ENCODE assay signal across 18 cellular contexts in genomic region chr7:140695381-140695780, GRCh38. TPM values are rescaled to one million over a fixed set of nuclear protein-coding genes. Genes with fewer than 3 reads are reported as not detected.
DNase-seq lines count a peak whose midpoint lies in the region; ATAC-seq, FAIRE-seq and TF ChIP-seq lines count a peak whose summit lies in the region.
"Had no signal": no experiment of that assay in that cellular context is flagged by ENCODE, and none has a peak within 500 bp of the region (broad histone marks: within the 10 kb centered on the region; RNA-seq: fewer than 3 reads in every experiment).

No MANE protein-coding gene starts in this region.

- H3K27me3 Mint-ChIP-seq in astrocyte (ENCODE audit: low read depth, unreplicated experiment) (no peaks in the 10 kb centered on the region), mesothelial cell of epicardium (ENCODE audit: low read depth) (no peaks in the 10 kb centered on the region)
- H3K27me3 Mint-ChIP-seq: activated B cell treated with CpG ODN at 0.5 μM for 24 hours had no signal

- no peak for FAIRE-seq in astrocyte (lab: Jason Lieb, UNC)

- no peak for ATAC-seq in activated naive CD4-positive, alpha-beta T cell treated with anti-CD3 and anti-CD28 coated beads, Interleukin-2, amount 50 U/mL, for 72 hours
- ATAC-seq in GM18907 (IDR thresholded peaks at IDR 0.05; ENCODE audit: unreplicated experiment) (no peak), GM21825 (IDR thresholded peaks at IDR 0.05; ENCODE audit: unreplicated experiment) (no peak), esophagus mucosa (no peak)
- ATAC-seq: left lung; stimulated activated naive CD8-positive, alpha-beta T cell treated with anti-CD3 and anti-CD28 coated beads, Interleukin-15, Interleukin-2, amounts not matched to agents 100 U/mL and 50 U/mL, for 24 hours had no signal

- H2AFZ ChIP-seq in astrocyte (ENCODE audit: low read depth, low read length): no peak overlapping the region

- H3K4me1 ChIP-seq in astrocyte (ENCODE audit: insufficient read depth, low read length) (peaks cover 8% of the 10 kb centered on the region), transverse colon (peaks cover 12 to 25% (median 18%) of the 10 kb centered on the region in 4 donors)

- intact Hi-C loops in transverse colon (cut with DNase I; ENCODE audit: low total_unique reads): no loop called here

- in situ Hi-C loops in transverse colon (cut with MboI; ENCODE audit: low pct_ligation_motif_present in 1 of 4, low pct_unique_long_range_greater_than_20kb in 1 of 4, low sequenced_read_pairs in 3 of 4): loop anchor here (25.0 kb wide), 1 partner anchor 317 kb away; the partner anchor contains the start of gene MRPS33 (in 4 of the 4)

- H3K4me1 Mint-ChIP-seq in astrocyte (ENCODE audit: low read depth, unreplicated experiment) (peaks cover 17% of the 10 kb centered on the region), mesothelial cell of epicardium (peaks cover 34% of the 10 kb centered on the region)

- no peak for TF ChIP-seq EP300 in transverse colon (IDR thresholded peaks at IDR 0.05; ENCODE audit: low read depth)

- no peak overlapping the region for H3K27ac ChIP-seq in astrocyte (ENCODE audit: low read depth, low read length)
- H3K27ac ChIP-seq in transverse colon: peak overlapping the region in 3 of 4 donors; percentile 91 to 93 (median 92)
- H3K27ac ChIP-seq: SK-N-MC had no signal

- 91 to 96% methylated on average over 7 to 11 of the region's 11 CpGs for WGBS in transverse colon (ENCODE audit: low coverage in 1 of 2), 2 donors

- H3K4me3 Mint-ChIP-seq in astrocyte (ENCODE audit: unreplicated experiment): peak overlapping the region; percentile 57
- H3K4me3 Mint-ChIP-seq in mesothelial cell of epicardium: no peak overlapping the region

- peaks cover 26% of the 10 kb centered on the region for H4K20me1 ChIP-seq in astrocyte (ENCODE audit: insufficient read depth, low read length)

- H3K9me3 Mint-ChIP-seq in activated naive CD4-positive, alpha-beta T cell treated with anti-CD3 and anti-CD28 coated beads, Interleukin-2, amount 50 U/mL, for 72 hours: no peaks in the 10 kb centered on the region
- peaks cover 2% of the 10 kb centered on the region for H3K9me3 Mint-ChIP-seq in astrocyte (ENCODE audit: unreplicated experiment)
- no peaks in the 10 kb centered on the region for H3K9me3 Mint-ChIP-seq in mesothelial cell of epicardium
- H3K9me3 Mint-ChIP-seq: activated B cell treated with CpG ODN at 0.5 μM for 24 hours, H9, neural crest cell had no signal

- H3K36me3 ChIP-seq in astrocyte (ENCODE audit: insufficient read depth, low read length) (no peaks in the 10 kb centered on the region), transverse colon (no peaks in the 10 kb centered on the region)
- H3K36me3 ChIP-seq: adrenal gland, colonic mucosa had no signal

- TF ChIP-seq CTCF in astrocyte (IDR thresholded peaks at IDR 0.05; ENCODE audit: insufficient read depth, low read depth, low read length) (no peak), mesothelial cell of epicardium (IDR thresholded peaks at IDR 0.05; ENCODE audit: unreplicated experiment) (no peak), transverse colon (IDR thresholded peaks at IDR 0.05) (no peak)

- H3K4me3 ChIP-seq in astrocyte (ENCODE audit: insufficient read depth, low read depth, low read length) (no peak overlapping the region), transverse colon (no peak overlapping the region)

- no peak overlapping the region for H3K9ac ChIP-seq in astrocyte (ENCODE audit: low read length)

- peaks cover 12 to 14% of the 10 kb centered on the region in 2 donors for H3K36me3 Mint-ChIP-seq in activated naive CD4-positive, alpha-beta T cell treated with anti-CD3 and anti-CD28 coated beads, Interleukin-2, amount 50 U/mL, for 72 hours
- H3K36me3 Mint-ChIP-seq in astrocyte (ENCODE audit: low read depth, unreplicated experiment) (peaks cover 7% of the 10 kb centered on the region), mesothelial cell of epicardium (peaks cover 10% of the 10 kb centered on the region)

- DNase-seq in activated naive CD4-positive, alpha-beta T cell treated with anti-CD3 and anti-CD28 coated beads, Interleukin-2, amount 50 U/mL, for 72 hours (ENCODE audit: low spot score in 2 of 2): no peak
- no peak for DNase-seq in activated naive CD4-positive, alpha-beta T cell treated with anti-CD3 and anti-CD28 coated beads, Interleukin-2, amount 50 U/mL, for 16 hours
- DNase-seq in astrocyte (ENCODE audit: low read depth) (no peak), mesothelial cell of epicardium (ENCODE audit: low spot score in 2 of 2, unreplicated experiment in 2 of 2) (no peak), transverse colon (no peak)
- DNase-seq: activated B cell treated with CpG ODN at 0.5 μM for 24 hours; activated T-cell treated with anti-CD3 and anti-CD28 coated beads for 4 hours; colonic mucosa; DMS79 treated with DMSO at 0.1 percent for 48 hours; H9; left lung; stimulated activated naive CD8-positive, alpha-beta T cell treated with anti-CD3 and anti-CD28 coated beads, Interleukin-15, Interleukin-2, amounts not matched to agents 100 U/mL and 50 U/mL, for 24 hours had no signal

- H3K27ac Mint-ChIP-seq in activated naive CD4-positive, alpha-beta T cell treated with anti-CD3 and anti-CD28 coated beads, Interleukin-2, amount 50 U/mL, for 72 hours: peak overlapping the region; percentile 97 to 98
- H3K27ac Mint-ChIP-seq in astrocyte (ENCODE audit: unreplicated experiment) (no peak overlapping the region), mesothelial cell of epicardium (peak overlapping the region; percentile 99)

- no peak for TF ChIP-seq POLR2A in transverse colon (IDR thresholded peaks at IDR 0.05)

- H3K9me3 ChIP-seq in astrocyte (ENCODE audit: insufficient read depth, low read depth, low read length): no peaks in the 10 kb centered on the region
- no peaks in the 10 kb centered on the region for H3K9me3 ChIP-seq in transverse colon
- H3K9me3 ChIP-seq: adrenal gland, colonic mucosa, left lung had no signal

- H3K79me2 ChIP-seq in astrocyte (ENCODE audit: insufficient read depth, low read length): peaks cover 37% of the 10 kb centered on the region

- H3K4me2 ChIP-seq in astrocyte (ENCODE audit: low read length): no peak overlapping the region

- no peaks in the 10 kb centered on the region for H3K27me3 ChIP-seq in astrocyte (ENCODE audit: insufficient read depth, low read length)
- no peaks in the 10 kb centered on the region for H3K27me3 ChIP-seq in transverse colon
- H3K27me3 ChIP-seq: adrenal gland, colonic mucosa, left lung had no signal

RNA-seq across cellular contexts. Expression of gene NDUFB2, which starts 1.1 kb away (rescaled TPM):
- 100 to 1,000 TPM; 128 to 147 TPM for total RNA-seq in activated naive CD4-positive, alpha-beta T cell treated with anti-CD3 and anti-CD28 coated beads, Interleukin-2, amount 50 U/mL, for 72 hours
- total RNA-seq in astrocyte (218 and 254 TPM in 2 replicates), mesothelial cell of epicardium (115 to 129 TPM (median 120 TPM) in 3 replicates), transverse colon (100 to 1,000 TPM in 3 of 4 donors, 10 to 100 TPM in 1; 69.9 to 284 (median 230) TPM), esophagus mucosa (181 TPM)

RNA-seq across cellular contexts. Expression of gene ADCK2, which starts 22.6 kb away (rescaled TPM):
- 10 to 100 TPM; 13.8 to 25.6 TPM for total RNA-seq in activated naive CD4-positive, alpha-beta T cell treated with anti-CD3 and anti-CD28 coated beads, Interleukin-2, amount 50 U/mL, for 72 hours
- 11.5 and 12.4 TPM in 2 replicates for total RNA-seq in astrocyte
- 24.9 to 28.8 TPM (median 26.6 TPM) in 3 replicates for total RNA-seq in mesothelial cell of epicardium
- total RNA-seq in transverse colon: 10 to 100 TPM; 31.6 to 43.8 (median 37.4) TPM
- total RNA-seq in esophagus mucosa: 20.2 TPM

RNA-seq across cellular contexts. Expression of gene DENND2A, which starts 54.8 kb away (rescaled TPM):
- total RNA-seq in activated naive CD4-positive, alpha-beta T cell treated with anti-CD3 and anti-CD28 coated beads, Interleukin-2, amount 50 U/mL, for 72 hours: not detected
- 41.7 and 42.1 TPM in 2 replicates for total RNA-seq in astrocyte
- total RNA-seq in mesothelial cell of epicardium: 31.9 to 38.0 TPM (median 32.3 TPM) in 3 replicates
- total RNA-seq in transverse colon: 10 to 100 TPM in 1 of 4 donors, 1 to 10 TPM in 3; 4.1 to 19.9 (median 7.1) TPM
- total RNA-seq in esophagus mucosa: 1.0 TPM
- total RNA-seq: activated B cell treated with CpG ODN at 0.5 μM for 24 hours had no signal
